ENCODE assay signal across 8 cellular contexts in the genomic region with DNA sequence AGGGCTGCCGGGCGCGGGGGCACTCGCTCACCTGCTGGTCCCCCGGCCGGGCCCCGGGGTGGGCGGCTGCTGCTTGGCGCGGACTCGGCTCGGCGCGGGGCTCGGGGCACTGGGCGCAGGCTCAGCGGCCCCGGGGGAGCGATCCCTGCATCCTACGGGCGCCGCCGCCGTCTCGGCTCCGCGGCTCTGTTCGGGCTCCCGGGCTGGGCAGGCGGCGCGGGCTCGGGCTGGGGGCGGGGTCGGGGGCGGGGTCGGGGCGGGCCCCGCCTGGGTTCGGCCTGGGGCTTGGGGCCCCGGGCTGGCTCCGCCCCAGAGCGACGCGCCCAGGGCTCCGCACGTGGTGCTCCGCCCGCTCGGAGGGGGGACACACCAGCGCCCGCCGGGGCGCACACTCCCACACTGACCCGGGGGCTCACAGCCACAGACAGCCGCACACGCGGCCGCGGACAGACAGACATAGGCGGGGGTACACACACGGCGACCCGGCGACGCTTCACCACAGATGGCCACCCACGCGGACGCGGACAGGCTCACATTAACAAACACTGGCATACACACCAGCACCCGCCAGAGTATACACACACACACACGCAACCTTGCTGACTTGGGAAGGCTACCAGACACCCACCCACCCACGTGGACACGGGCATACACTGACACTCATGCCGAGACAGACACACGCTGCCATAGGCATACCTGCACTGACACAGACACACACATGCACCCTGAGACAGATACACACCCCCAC. TPM values are rescaled to one million over a fixed set of nuclear protein-coding genes. Genes with fewer than 3 reads are reported as not detected.
DNase-seq lines count a peak whose midpoint lies in the region; ATAC-seq, FAIRE-seq and TF ChIP-seq lines count a peak whose summit lies in the region.

SCN5A (minus strand) TSS at position 188 of the 748 bp plus-strand sequence. CDS start 16,380 bp downstream, outside the sequence.

- no peak for TF ChIP-seq EP300 in A549 (IDR thresholded peaks at IDR 0.05)

- TF ChIP-seq POLR2A in A549 (IDR thresholded peaks at IDR 0.05; ENCODE audit: low read length): no peak
- no peak for TF ChIP-seq POLR2A in erythroblast (IDR thresholded peaks at IDR 0.05; ENCODE audit: low read length)

- peak within 1 kb of the TSS; percentile 61 for H3K4me3 ChIP-seq in A549
- peak within 1 kb of the TSS; percentile 63 for H3K4me3 ChIP-seq in MM.1S (ENCODE audit: low read length)

- no peaks in the 10 kb centered on the region for H3K36me3 Mint-ChIP-seq in activated CD8-positive, alpha-beta T cell treated with anti-CD3 and anti-CD28 coated beads, Interleukin-2, amount 10 ng/mL, durations not matched to agents 7 days and 5 days (ENCODE audit: low read depth)
- no peaks in the 10 kb centered on the region for H3K36me3 Mint-ChIP-seq in naive B cell
- no peaks in the 10 kb centered on the region for H3K36me3 Mint-ChIP-seq in stimulated activated naive CD8-positive, alpha-beta T cell treated with anti-CD3 and anti-CD28 coated beads, Interleukin-15, Interleukin-2, amounts not matched to agents 100 ng/mL and 50 ng/mL, for 24 hours (ENCODE audit: low read depth)

- H3K4me2 ChIP-seq in A549 (peak within 1 kb of the TSS; percentile 98), MM.1S (ENCODE audit: low read depth, low read length) (peak within 1 kb of the TSS; percentile 88)

- no peaks in the 10 kb centered on the region for H3K36me3 ChIP-seq in MM.1S (replicated peaks; ENCODE audit: insufficient read depth, low read length)

- no peak for TF ChIP-seq RAD21 in A549 (conservative IDR thresholded peaks at IDR 0.05 in 1 of 2, IDR thresholded peaks at IDR 0.05 in 1 of 2)

- H4K20me1 ChIP-seq in MM.1S (ENCODE audit: insufficient read depth, low read length): no peaks in the 10 kb centered on the region

- H3K4me1 ChIP-seq in A549 (no peaks in the 10 kb centered on the region), MM.1S (ENCODE audit: low read length) (peaks cover 5% of the 10 kb centered on the region; the same call in 1 of the 2 replicates)

- H3K27me3 Mint-ChIP-seq in activated CD8-positive, alpha-beta T cell treated with anti-CD3 and anti-CD28 coated beads, Interleukin-2, amount 10 ng/mL, durations not matched to agents 7 days and 5 days (ENCODE audit: low read depth): peaks cover 17% of the 10 kb centered on the region
- H3K27me3 Mint-ChIP-seq in naive B cell: peaks cover 16 to 22% (median 18%) of the 10 kb centered on the region in 3 donors
- peaks cover 11% of the 10 kb centered on the region for H3K27me3 Mint-ChIP-seq in stimulated activated naive CD8-positive, alpha-beta T cell treated with anti-CD3 and anti-CD28 coated beads, Interleukin-15, Interleukin-2, amounts not matched to agents 100 ng/mL and 50 ng/mL, for 24 hours

- H3K27me3 ChIP-seq in MM.1S (replicated peaks; ENCODE audit: insufficient read depth, low read length): peaks cover 19% of the 10 kb centered on the region

- H3K27ac ChIP-seq in A549 (peak within 1 kb of the TSS; percentile 45 to 77; a peak in 5 of 6 replicates), MM.1S (ENCODE audit: low read length) (no peak within 1 kb of the TSS)

- no peak within 1 kb of the TSS for H3K27ac Mint-ChIP-seq in activated CD8-positive, alpha-beta T cell treated with anti-CD3 and anti-CD28 coated beads, Interleukin-2, amount 10 ng/mL, durations not matched to agents 7 days and 5 days
- H3K27ac Mint-ChIP-seq in naive B cell: no peak within 1 kb of the TSS
- H3K27ac Mint-ChIP-seq in stimulated activated naive CD8-positive, alpha-beta T cell treated with anti-CD3 and anti-CD28 coated beads, Interleukin-15, Interleukin-2, amounts not matched to agents 100 ng/mL and 50 ng/mL, for 24 hours: peak within 1 kb of the TSS; percentile 43

- H2AFZ ChIP-seq in MM.1S (ENCODE audit: low read length): peak within 1 kb of the TSS; percentile 90

- TF ChIP-seq CTCF in A549 (IDR thresholded peaks at IDR 0.05) (no peak), MM.1S (IDR thresholded peaks at IDR 0.05; ENCODE audit: low read length) (no peak)

- H3K9me3 ChIP-seq in A549 (no peaks in the 10 kb centered on the region), MM.1S (replicated peaks; ENCODE audit: insufficient read depth, low read length) (no peaks in the 10 kb centered on the region)

- CTCF ChIA-PET in A549 (lab: Yijun Ruan, JAX): interaction anchor here (3.9 kb wide), 1 partner anchor 129 kb away, joined by 30 read pairs; no protein-coding TSS in a partner anchor
- CTCF ChIA-PET in activated CD8-positive, alpha-beta T cell treated with anti-CD3 and anti-CD28 coated beads, Interleukin-2, amount 10 ng/mL, durations not matched to agents 7 days and 5 days (lab: Charles Lee): no interaction called here

- no peaks in the 10 kb centered on the region for H3K9me2 ChIP-seq in MM.1S (replicated peaks; ENCODE audit: insufficient read depth, low read length)

- POLR2A ChIA-PET in A549 (lab: Yijun Ruan, JAX): no interaction called here
- POLR2A ChIA-PET in activated CD8-positive, alpha-beta T cell treated with anti-CD3 and anti-CD28 coated beads, Interleukin-2, amount 10 ng/mL, durations not matched to agents 7 days and 5 days (lab: Charles Lee): no interaction called here

- peaks cover 4% of the 10 kb centered on the region for H3K4me1 Mint-ChIP-seq in activated CD8-positive, alpha-beta T cell treated with anti-CD3 and anti-CD28 coated beads, Interleukin-2, amount 10 ng/mL, durations not matched to agents 7 days and 5 days (ENCODE audit: low read depth)
- peaks cover 0 to 9% (median 8%) of the 10 kb centered on the region in 3 donors for H3K4me1 Mint-ChIP-seq in naive B cell
- peaks cover 8% of the 10 kb centered on the region for H3K4me1 Mint-ChIP-seq in stimulated activated naive CD8-positive, alpha-beta T cell treated with anti-CD3 and anti-CD28 coated beads, Interleukin-15, Interleukin-2, amounts not matched to agents 100 ng/mL and 50 ng/mL, for 24 hours (ENCODE audit: low read depth)

- 4% methylated on average over 19 of the region's 76 CpGs for WGBS in A549 (ENCODE audit: missing lambda C conversion rate)

- ATAC-seq in A549 (peak; percentile 72 to 80), GM19023 (IDR thresholded peaks at IDR 0.05; ENCODE audit: unreplicated experiment) (peak; percentile 67), naive B cell (ENCODE audit: low read depth in 2 of 2) (peak; percentile 63 to 65), GM21576 (IDR thresholded peaks at IDR 0.05; ENCODE audit: unreplicated experiment) (no peak)
- ATAC-seq in activated CD8-positive, alpha-beta T cell treated with anti-CD3 and anti-CD28 coated beads, Interleukin-2, amount 10 ng/mL, durations not matched to agents 7 days and 5 days: peak; percentile 84

- peak within 1 kb of the TSS; percentile 21; the same call in 1 of the 2 replicates for H3K9ac ChIP-seq in MM.1S (ENCODE audit: low read length)

- H3K4me3 Mint-ChIP-seq in activated CD8-positive, alpha-beta T cell treated with anti-CD3 and anti-CD28 coated beads, Interleukin-2, amount 10 ng/mL, durations not matched to agents 7 days and 5 days: peak within 1 kb of the TSS; percentile 49
- peak within 1 kb of the TSS in 7 of 8 donors; percentile 51 to 84 (median 67) for H3K4me3 Mint-ChIP-seq in naive B cell
- H3K4me3 Mint-ChIP-seq in stimulated activated naive CD8-positive, alpha-beta T cell treated with anti-CD3 and anti-CD28 coated beads, Interleukin-15, Interleukin-2, amounts not matched to agents 100 ng/mL and 50 ng/mL, for 24 hours: peak within 1 kb of the TSS; percentile 75

- peaks cover 7% of the 10 kb centered on the region; the same call in 1 of the 2 replicates for H3F3A ChIP-seq in MM.1S (ENCODE audit: insufficient read depth, low read length)

- DNase-seq in A549 (ENCODE audit: low read depth in 1 of 2, low spot score in 1 of 2) (peak; percentile 29 to 55), MM.1S (peak; percentile 65), erythroblast (lab: John Stamatoyannopoulos, UW) (peak; percentile 49 to 60), naive B cell (no peak)
- peak; percentile 49 for DNase-seq in activated CD8-positive, alpha-beta T cell treated with anti-CD3 and anti-CD28 coated beads, Interleukin-2, amount 10 ng/mL, durations not matched to agents 7 days and 5 days

- no peak for FAIRE-seq in A549 (lab: Jason Lieb, UNC)

- H3K79me2 ChIP-seq in MM.1S (ENCODE audit: low read length): no peaks in the 10 kb centered on the region

- no peaks in the 10 kb centered on the region for H3K9me3 Mint-ChIP-seq in activated CD8-positive, alpha-beta T cell treated with anti-CD3 and anti-CD28 coated beads, Interleukin-2, amount 10 ng/mL, durations not matched to agents 7 days and 5 days (ENCODE audit: insufficient read depth)
- H3K9me3 Mint-ChIP-seq in naive B cell: peaks cover 0 to 4% (median 0%) of the 10 kb centered on the region in 7 donors
- no peaks in the 10 kb centered on the region for H3K9me3 Mint-ChIP-seq in stimulated activated naive CD8-positive, alpha-beta T cell treated with anti-CD3 and anti-CD28 coated beads, Interleukin-15, Interleukin-2, amounts not matched to agents 100 ng/mL and 50 ng/mL, for 24 hours

TF ChIP-seq in A549, 52 proteins besides CTCF, POLR2A, EP300 and RAD21:
- TF ChIP-seq, protein P1, sequence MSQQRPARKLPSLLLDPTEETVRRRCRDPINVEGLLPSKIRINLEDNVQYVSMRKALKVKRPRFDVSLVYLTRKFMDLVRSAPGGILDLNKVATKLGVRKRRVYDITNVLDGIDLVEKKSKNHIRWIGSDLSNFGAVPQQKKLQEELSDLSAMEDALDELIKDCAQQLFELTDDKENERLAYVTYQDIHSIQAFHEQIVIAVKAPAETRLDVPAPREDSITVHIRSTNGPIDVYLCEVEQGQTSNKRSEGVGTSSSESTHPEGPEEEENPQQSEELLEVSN (IDR thresholded peaks at IDR 0.05; ENCODE audit: borderline replicate concordance, low read depth): peak; percentile 58; the same call in 1 of the 2 replicates
- TF ChIP-seq HOXB13 (CRISPR knock-in tag; IDR thresholded peaks at IDR 0.05; ENCODE audit: low read depth): no peak
- TF ChIP-seq, protein P2, sequence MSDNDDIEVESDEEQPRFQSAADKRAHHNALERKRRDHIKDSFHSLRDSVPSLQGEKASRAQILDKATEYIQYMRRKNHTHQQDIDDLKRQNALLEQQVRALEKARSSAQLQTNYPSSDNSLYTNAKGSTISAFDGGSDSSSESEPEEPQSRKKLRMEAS (IDR thresholded peaks at IDR 0.05): peak; percentile 79
- TF ChIP-seq ESRRA (IDR thresholded peaks at IDR 0.05; ENCODE audit: borderline replicate concordance, low read length): no peak
- TF ChIP-seq HOXB5 (CRISPR knock-in tag; IDR thresholded peaks at IDR 0.05): no peak

RNA-seq across cellular contexts. Expression of gene SCN5A, which starts in this region (rescaled TPM):
- 0.19 and 0.26 TPM in 2 replicates for polyA plus RNA-seq in A549 (2011; rRNA removed)
- 0.26 and 0.34 TPM in 2 replicates for polyA plus RNA-seq in A549 (2012; cell fraction: cytosol; rRNA removed)
- 0.12 and 0.38 TPM in 2 replicates for polyA plus RNA-seq in A549 (2012; cell fraction: nucleus; rRNA removed)
- 0.09 to 0.16 TPM (median 0.13 TPM) in 3 replicates for polyA plus RNA-seq in A549 (2017; fragmentation: RNase III; extraction: RNeasy Plus Mini Kit Qiagen cat#74134 plus additional on column Dnase treatment)
- polyA minus RNA-seq in A549 (2011; rRNA and poly(A)+ RNA removed): 0.24 and 0.45 TPM in 2 replicates
- under 1 TPM; 0.08 to 0.37 TPM for total RNA-seq in activated CD8-positive, alpha-beta T cell treated with anti-CD3 and anti-CD28 coated beads, Interleukin-2, amount 10 ng/mL, durations not matched to agents 7 days and 5 days
- polyA plus RNA-seq in naive B cell (ENCODE audit: low read depth in 6 of 6): not detected

Comparison
In these comparisons a context has a peak if more than half of its experiments do, and no peak if none do; other contexts are left out.
1. Peak in DNase-seq, ATAC-seq, H3K4me3 ChIP-seq, H3K27ac ChIP-seq and H3K4me2 ChIP-seq in A549; RNA of the gene not detected or under 1 TPM.
2. Peak in DNase-seq and ATAC-seq in activated CD8-positive, alpha-beta T cell treated with anti-CD3 and anti-CD28 coated beads, Interleukin-2, amount 10 ng/mL, durations not matched to agents 7 days and 5 days; RNA of the gene not detected or under 1 TPM.
3. Peak in ATAC-seq in naive B cell; RNA of the gene not detected or under 1 TPM.